ENCODE assay signal across 1 cellular context in genomic region chr16:75555707-75556512, GRCh38.
TF ChIP-seq lines count a peak whose summit lies in the region.

A gene with protein sequence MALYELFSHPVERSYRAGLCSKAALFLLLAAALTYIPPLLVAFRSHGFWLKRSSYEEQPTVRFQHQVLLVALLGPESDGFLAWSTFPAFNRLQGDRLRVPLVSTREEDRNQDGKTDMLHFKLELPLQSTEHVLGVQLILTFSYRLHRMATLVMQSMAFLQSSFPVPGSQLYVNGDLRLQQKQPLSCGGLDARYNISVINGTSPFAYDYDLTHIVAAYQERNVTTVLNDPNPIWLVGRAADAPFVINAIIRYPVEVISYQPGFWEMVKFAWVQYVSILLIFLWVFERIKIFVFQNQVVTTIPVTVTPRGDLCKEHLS (minus strand): TSS chr16:75556252. CDS start chr16:75556209, 43 bp downstream.

TF ChIP-seq in HepG2, 621 proteins besides CTCF, POLR2A, EP300 and RAD21 (continued from another document and continues in another):
- TF ChIP-seq, protein P1, sequence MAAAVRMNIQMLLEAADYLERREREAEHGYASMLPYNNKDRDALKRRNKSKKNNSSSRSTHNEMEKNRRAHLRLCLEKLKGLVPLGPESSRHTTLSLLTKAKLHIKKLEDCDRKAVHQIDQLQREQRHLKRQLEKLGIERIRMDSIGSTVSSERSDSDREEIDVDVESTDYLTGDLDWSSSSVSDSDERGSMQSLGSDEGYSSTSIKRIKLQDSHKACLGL (CRISPR knock-in tag; IDR thresholded peaks at IDR 0.05), result peak; percentile 97
- TF ChIP-seq PHF20 (CRISPR knock-in tag; IDR thresholded peaks at IDR 0.05), result peak; percentile 29; the same call in 1 of the 2 replicates
- TF ChIP-seq, protein P2, sequence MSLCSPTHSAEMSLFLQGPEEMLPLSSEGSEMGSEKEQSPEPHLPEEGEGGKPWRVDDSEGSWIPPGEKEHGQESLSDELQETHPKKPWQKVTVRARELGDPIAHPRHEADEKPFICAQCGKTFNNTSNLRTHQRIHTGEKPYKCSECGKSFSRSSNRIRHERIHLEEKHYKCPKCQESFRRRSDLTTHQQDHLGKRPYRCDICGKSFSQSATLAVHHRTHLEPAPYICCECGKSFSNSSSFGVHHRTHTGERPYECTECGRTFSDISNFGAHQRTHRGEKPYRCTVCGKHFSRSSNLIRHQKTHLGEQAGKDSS (CRISPR knock-in tag; IDR thresholded peaks at IDR 0.05; ENCODE audit: borderline replicate concordance, low read depth), result no peak
- TF ChIP-seq FOXA1 (IDR thresholded peaks at IDR 0.05), result no peak
- TF ChIP-seq FOXA1 (CRISPR knock-in tag; IDR thresholded peaks at IDR 0.05), result no peak
- TF ChIP-seq ZNF512B (CRISPR knock-in tag; IDR thresholded peaks at IDR 0.05; ENCODE audit: borderline replicate concordance), result peak; percentile 63; the same call in 1 of the 2 replicates
- 0 out of 2 replicates have a peak, but pooled peaks have one; percentile 41 for TF ChIP-seq ZNF616 (CRISPR knock-in tag; IDR thresholded peaks at IDR 0.05; ENCODE audit: low read depth)
- no peak for TF ChIP-seq RXRA (CRISPR knock-in tag; IDR thresholded peaks at IDR 0.05)
- TF ChIP-seq ZNF354B (CRISPR knock-in tag; IDR thresholded peaks at IDR 0.05), result no peak
- peak; percentile 92 for TF ChIP-seq MXD4 (CRISPR knock-in tag; IDR thresholded peaks at IDR 0.05)
- TF ChIP-seq KDM1A (CRISPR knock-in tag; IDR thresholded peaks at IDR 0.05), result no peak
- peak; percentile 96 for TF ChIP-seq RFX3 (CRISPR knock-in tag; IDR thresholded peaks at IDR 0.05)
- TF ChIP-seq RNF2 (conservative IDR thresholded peaks at IDR 0.05; ENCODE audit: low read depth), result peak; percentile 88; the same call in 1 of the 2 replicates
- 0 out of 2 replicates have a peak, but pooled peaks have one; percentile 27 for TF ChIP-seq ELF4 (CRISPR knock-in tag; IDR thresholded peaks at IDR 0.05; ENCODE audit: borderline replicate concordance)
- TF ChIP-seq KLF15 (CRISPR knock-in tag; IDR thresholded peaks at IDR 0.05; ENCODE audit: borderline replicate concordance), result 0 out of 2 replicates have a peak, but pooled peaks have one; percentile 47
- 0 out of 2 replicates have a peak, but pooled peaks have one; percentile 42 for TF ChIP-seq ZBTB26 (CRISPR knock-in tag; IDR thresholded peaks at IDR 0.05; ENCODE audit: borderline replicate concordance)
- no peak for TF ChIP-seq EHMT2 (IDR thresholded peaks at IDR 0.05; ENCODE audit: borderline replicate concordance, low read depth, low read length)
- TF ChIP-seq GPN1 (CRISPR knock-in tag; IDR thresholded peaks at IDR 0.05; ENCODE audit: borderline replicate concordance), result peak; percentile 70; the same call in 1 of the 2 replicates
- no peak for TF ChIP-seq ZNF382 (CRISPR knock-in tag; IDR thresholded peaks at IDR 0.05; ENCODE audit: borderline replicate concordance)
- 0 out of 2 replicates have a peak, but pooled peaks have one; percentile 14 for TF ChIP-seq ZBTB39 (CRISPR knock-in tag; IDR thresholded peaks at IDR 0.05)
- TF ChIP-seq RFXANK (CRISPR knock-in tag; IDR thresholded peaks at IDR 0.05), result peak; percentile 97
- TF ChIP-seq HDAC1 (CRISPR knock-in tag; IDR thresholded peaks at IDR 0.05), result peak; percentile 96
- TF ChIP-seq, protein P3, sequence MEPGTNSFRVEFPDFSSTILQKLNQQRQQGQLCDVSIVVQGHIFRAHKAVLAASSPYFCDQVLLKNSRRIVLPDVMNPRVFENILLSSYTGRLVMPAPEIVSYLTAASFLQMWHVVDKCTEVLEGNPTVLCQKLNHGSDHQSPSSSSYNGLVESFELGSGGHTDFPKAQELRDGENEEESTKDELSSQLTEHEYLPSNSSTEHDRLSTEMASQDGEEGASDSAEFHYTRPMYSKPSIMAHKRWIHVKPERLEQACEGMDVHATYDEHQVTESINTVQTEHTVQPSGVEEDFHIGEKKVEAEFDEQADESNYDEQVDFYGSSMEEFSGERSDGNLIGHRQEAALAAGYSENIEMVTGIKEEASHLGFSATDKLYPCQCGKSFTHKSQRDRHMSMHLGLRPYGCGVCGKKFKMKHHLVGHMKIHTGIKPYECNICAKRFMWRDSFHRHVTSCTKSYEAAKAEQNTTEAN (CRISPR knock-in tag; conservative IDR thresholded peaks at IDR 0.05), result no peak
- no peak for TF ChIP-seq PPARG (CRISPR knock-in tag; conservative IDR thresholded peaks at IDR 0.05)
- TF ChIP-seq NFATC3 (CRISPR knock-in tag; IDR thresholded peaks at IDR 0.05), result no peak; the same call in 1 of the 2 replicates
- peak; percentile 95 for TF ChIP-seq ZNF607 (CRISPR knock-in tag; IDR thresholded peaks at IDR 0.05; ENCODE audit: borderline replicate concordance)
- TF ChIP-seq NFYB (CRISPR knock-in tag; IDR thresholded peaks at IDR 0.05), result peak; percentile 73
- 0 out of 2 replicates have a peak, but pooled peaks have one; percentile 14 for TF ChIP-seq YEATS4 (CRISPR knock-in tag; IDR thresholded peaks at IDR 0.05; ENCODE audit: borderline replicate concordance)
- no peak for TF ChIP-seq MEF2D (CRISPR knock-in tag; IDR thresholded peaks at IDR 0.05)
- TF ChIP-seq ZNF772 (CRISPR knock-in tag; IDR thresholded peaks at IDR 0.05), result peak; percentile 79
- TF ChIP-seq RNF219 (CRISPR knock-in tag; IDR thresholded peaks at IDR 0.05), result no peak
- no peak for TF ChIP-seq ATF7 (IDR thresholded peaks at IDR 0.05)
- peak; percentile 70; the same call in 1 of the 2 replicates for TF ChIP-seq ATF7 (CRISPR knock-in tag; IDR thresholded peaks at IDR 0.05)
- TF ChIP-seq, protein P4, sequence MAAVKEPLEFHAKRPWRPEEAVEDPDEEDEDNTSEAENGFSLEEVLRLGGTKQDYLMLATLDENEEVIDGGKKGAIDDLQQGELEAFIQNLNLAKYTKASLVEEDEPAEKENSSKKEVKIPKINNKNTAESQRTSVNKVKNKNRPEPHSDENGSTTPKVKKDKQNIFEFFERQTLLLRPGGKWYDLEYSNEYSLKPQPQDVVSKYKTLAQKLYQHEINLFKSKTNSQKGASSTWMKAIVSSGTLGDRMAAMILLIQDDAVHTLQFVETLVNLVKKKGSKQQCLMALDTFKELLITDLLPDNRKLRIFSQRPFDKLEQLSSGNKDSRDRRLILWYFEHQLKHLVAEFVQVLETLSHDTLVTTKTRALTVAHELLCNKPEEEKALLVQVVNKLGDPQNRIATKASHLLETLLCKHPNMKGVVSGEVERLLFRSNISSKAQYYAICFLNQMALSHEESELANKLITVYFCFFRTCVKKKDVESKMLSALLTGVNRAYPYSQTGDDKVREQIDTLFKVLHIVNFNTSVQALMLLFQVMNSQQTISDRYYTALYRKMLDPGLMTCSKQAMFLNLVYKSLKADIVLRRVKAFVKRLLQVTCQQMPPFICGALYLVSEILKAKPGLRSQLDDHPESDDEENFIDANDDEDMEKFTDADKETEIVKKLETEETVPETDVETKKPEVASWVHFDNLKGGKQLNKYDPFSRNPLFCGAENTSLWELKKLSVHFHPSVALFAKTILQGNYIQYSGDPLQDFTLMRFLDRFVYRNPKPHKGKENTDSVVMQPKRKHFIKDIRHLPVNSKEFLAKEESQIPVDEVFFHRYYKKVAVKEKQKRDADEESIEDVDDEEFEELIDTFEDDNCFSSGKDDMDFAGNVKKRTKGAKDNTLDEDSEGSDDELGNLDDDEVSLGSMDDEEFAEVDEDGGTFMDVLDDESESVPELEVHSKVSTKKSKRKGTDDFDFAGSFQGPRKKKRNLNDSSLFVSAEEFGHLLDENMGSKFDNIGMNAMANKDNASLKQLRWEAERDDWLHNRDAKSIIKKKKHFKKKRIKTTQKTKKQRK (IDR thresholded peaks at IDR 0.05; ENCODE audit: low read length), result no peak
- peak; percentile 36; the same call in 1 of the 2 replicates for TF ChIP-seq ZBTB44 (CRISPR knock-in tag; IDR thresholded peaks at IDR 0.05)
- TF ChIP-seq FOSL1 (CRISPR knock-in tag; IDR thresholded peaks at IDR 0.05; ENCODE audit: borderline replicate concordance), result no peak
- TF ChIP-seq, protein P5, sequence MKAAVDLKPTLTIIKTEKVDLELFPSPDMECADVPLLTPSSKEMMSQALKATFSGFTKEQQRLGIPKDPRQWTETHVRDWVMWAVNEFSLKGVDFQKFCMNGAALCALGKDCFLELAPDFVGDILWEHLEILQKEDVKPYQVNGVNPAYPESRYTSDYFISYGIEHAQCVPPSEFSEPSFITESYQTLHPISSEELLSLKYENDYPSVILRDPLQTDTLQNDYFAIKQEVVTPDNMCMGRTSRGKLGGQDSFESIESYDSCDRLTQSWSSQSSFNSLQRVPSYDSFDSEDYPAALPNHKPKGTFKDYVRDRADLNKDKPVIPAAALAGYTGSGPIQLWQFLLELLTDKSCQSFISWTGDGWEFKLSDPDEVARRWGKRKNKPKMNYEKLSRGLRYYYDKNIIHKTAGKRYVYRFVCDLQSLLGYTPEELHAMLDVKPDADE (CRISPR knock-in tag; IDR thresholded peaks at IDR 0.05), result no peak
- no peak for TF ChIP-seq PHF5A (CRISPR knock-in tag; IDR thresholded peaks at IDR 0.05; ENCODE audit: low read depth, unreplicated experiment)
